In the genomic region with DNA sequence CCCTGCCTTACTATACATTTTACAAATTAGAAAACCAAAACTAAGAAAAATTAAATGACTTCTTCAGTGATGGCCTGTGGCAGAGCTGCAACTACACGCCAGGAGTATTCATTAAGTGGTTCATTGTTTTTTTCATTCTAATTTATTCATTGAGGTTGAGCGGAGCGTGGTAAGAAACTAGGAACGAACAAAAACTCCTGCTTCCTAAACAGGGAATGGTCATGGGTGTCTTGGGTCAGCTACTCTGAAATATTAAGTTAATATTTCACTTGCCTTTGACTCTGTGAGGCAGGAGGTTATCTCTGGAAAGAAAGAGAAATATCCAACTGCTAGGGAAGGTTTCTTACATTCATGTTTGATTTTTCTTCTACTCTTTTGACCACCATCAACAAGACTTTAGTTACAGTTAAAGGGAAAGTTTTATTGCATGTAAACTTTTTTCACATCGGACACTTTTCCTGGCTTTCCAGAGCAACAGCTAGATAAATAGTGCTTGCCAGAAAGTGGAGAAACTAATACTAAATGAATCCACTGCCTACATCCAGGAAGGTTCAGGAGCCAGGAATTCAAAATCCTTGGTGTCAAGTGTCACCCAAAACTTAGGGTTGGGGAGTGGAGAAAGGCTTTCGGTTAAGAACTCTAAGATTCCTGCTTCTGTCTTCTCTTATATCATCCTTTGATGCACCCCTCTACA, we compare ENCODE assay signal across 9 cellular contexts.
A peak's percentile ranks its signal among the peaks of the same experiment; 100 is the strongest.
DNase-seq lines count a peak whose midpoint lies in the region; TF ChIP-seq lines count a peak whose summit lies in the region.
"Had no signal": no experiment of that assay in that cellular context is flagged by ENCODE, and none has a peak within 500 bp of the region (broad histone marks: within the 10 kb centered on the region; RNA-seq: fewer than 3 reads in every experiment).

No MANE protein-coding gene starts in this region.

- H3K27ac ChIP-seq in HUES6 (ENCODE audit: low read depth, low read length) (no peak overlapping the region), muscle layer of colon (ENCODE audit: low read depth, low read length) (peak overlapping the region; percentile 36), tibial artery (peak overlapping the region; percentile 87 to 91)

- peak overlapping the region; percentile 53; the same call in 1 of the 2 replicates for H3K4me3 ChIP-seq in HUES6 (ENCODE audit: low read depth, low read length)
- peak overlapping the region; percentile 80 for H3K4me3 ChIP-seq in cardiac fibroblast (replicated peaks in 1 of 2; ENCODE audit: low read depth in 2 of 2, low read length in 2 of 2)
- H3K4me3 ChIP-seq in muscle layer of colon (ENCODE audit: low read depth in 1 of 2, low read length in 2 of 2): peak overlapping the region in 1 of 2 donors; percentile 95
- H3K4me3 ChIP-seq in tibial artery: no peak overlapping the region

- no peaks in the 10 kb centered on the region for H3K36me3 ChIP-seq in HUES6 (ENCODE audit: control insufficient read depth, insufficient read depth, low read length)
- no peaks in the 10 kb centered on the region for H3K36me3 ChIP-seq in muscle layer of colon (ENCODE audit: insufficient read depth, low read length)
- no peaks in the 10 kb centered on the region for H3K36me3 ChIP-seq in tibial artery

- H3K9me3 ChIP-seq in HUES6 (ENCODE audit: control insufficient read depth, insufficient read depth, low read depth, low read length) (no peaks in the 10 kb centered on the region), muscle layer of colon (ENCODE audit: low read length) (no peaks in the 10 kb centered on the region), tibial artery (no peaks in the 10 kb centered on the region)

- H3K9ac ChIP-seq in HUES6 (ENCODE audit: low read length) (no peak overlapping the region), muscle layer of colon (ENCODE audit: low read length) (peak overlapping the region; percentile 100)

- DNase-seq in cardiac fibroblast (ENCODE audit: low read depth in 2 of 2) (peak; percentile 36 to 45), tibial artery (no peak), Ammon's horn (ENCODE audit: low spot score) (no peak), GM20000 (ENCODE audit: low spot score) (no peak), HuH-7.5 (ENCODE audit: low spot score) (no peak)
- DNase-seq: activated CD4-positive, alpha-beta T cell treated with anti-CD3 and anti-CD28 coated beads for 1 hour; activated naive CD8-positive, alpha-beta T cell treated with anti-CD3 and anti-CD28 coated beads, Interleukin-2, amount 50 U/mL, for 24 hours had no signal

- intact Hi-C loops in tibial artery (cut with DNase I; ENCODE audit: low total_unique reads): no loop called here

- H3K4me1 ChIP-seq in HUES6 (ENCODE audit: control insufficient read depth, insufficient read depth, low read length) (peaks cover 14% of the 10 kb centered on the region), muscle layer of colon (ENCODE audit: insufficient read depth, low read length) (peaks cover 20% of the 10 kb centered on the region), tibial artery (peaks cover 0 to 25% (median 6%) of the 10 kb centered on the region in 4 donors)

- TF ChIP-seq CTCF in cardiac fibroblast (IDR thresholded peaks at IDR 0.05; ENCODE audit: low read depth, low read length): no peak
- no peak for TF ChIP-seq CTCF in tibial artery (IDR thresholded peaks at IDR 0.05)
- no peak for TF ChIP-seq CTCF in GM20000 (IDR thresholded peaks at IDR 0.05; ENCODE audit: extremely low read depth, missing control alignments)

- no peaks in the 10 kb centered on the region for H3K27me3 ChIP-seq in HUES6 (ENCODE audit: control insufficient read depth, insufficient read depth, low read length)
- no peaks in the 10 kb centered on the region for H3K27me3 ChIP-seq in muscle layer of colon (ENCODE audit: control insufficient read depth in 1 of 2, insufficient read depth in 2 of 2, low read length in 2 of 2)
- H3K27me3 ChIP-seq in tibial artery: no peaks in the 10 kb centered on the region

Comparison
In these comparisons a context has a peak if more than half of its experiments do, and no peak if none do; other contexts are left out.
1. H3K4me3 ChIP-seq: peak in HUES6 (single experiment) and cardiac fibroblast (2 of 2); none in tibial artery (0 of 2).
2. DNase-seq: peak in cardiac fibroblast (2 of 2); none in tibial artery (0 of 2), Ammon's horn (single experiment), GM20000 (single experiment) and HuH-7.5 (single experiment).